34 cellular contexts compared by ENCODE assay signal in the genomic region with DNA sequence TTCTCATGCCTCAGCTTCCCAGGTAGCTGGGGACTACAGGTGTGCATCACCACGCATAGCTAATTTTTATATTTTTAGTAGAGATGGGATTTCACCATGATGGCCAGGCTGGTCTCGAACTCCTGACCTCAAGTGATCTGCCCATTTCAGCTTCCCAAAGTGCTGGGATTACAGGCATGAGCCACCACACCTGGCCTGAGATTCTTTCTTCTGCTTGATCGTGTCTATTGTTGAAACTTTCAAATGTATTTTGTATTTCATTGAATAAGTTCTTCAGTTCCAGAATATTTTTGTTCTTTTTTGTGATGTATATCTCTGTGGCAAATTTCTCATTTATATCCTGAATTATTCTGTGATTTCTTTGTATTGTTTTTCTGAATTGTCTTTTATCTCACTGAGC.
"Had no signal": no experiment of that assay in that cellular context is flagged by ENCODE, and none has a peak within 500 bp of the region (broad histone marks: within the 10 kb centered on the region; RNA-seq: fewer than 3 reads in every experiment).

No MANE protein-coding gene starts in this region.

- DNase-seq: Karpas-422, Kasumi-1, MG63, MM.1S, MV-4-11, NCI-H1048, NCI-H1092, NCI-H1092 treated with DMSO at 0.1 percent for 48 hours, NCI-H1105, NCI-H1105 treated with DMSO at 0.1 percent for 48 hours, NCI-H1417, NCI-H1417 treated with DMSO at 0.1 percent for 48 hours, NCI-H1436, NCI-H1436 treated with DMSO at 0.1 percent for 48 hours, NCI-H146, NCI-H1694, NCI-H1694 treated with DMSO at 0.1 percent for 48 hours, NCI-H187, NCI-H187 treated with DMSO at 0.1 percent for 48 hours, NCI-H1930, NCI-H2029, NCI-H2029 treated with DMSO at 0.1 percent for 48 hours, NCI-H2081, NCI-H2081 treated with DMSO at 0.1 percent for 48 hours, NCI-H2107, NCI-H2171, NCI-H2171 treated with DMSO at 0.1 percent for 48 hours, NCI-H2227 treated with DMSO at 0.1 percent for 48 hours, NCI-H226, NCI-H345, NCI-H446, NCI-H446 treated with DMSO at 0.1 percent for 48 hours, NCI-H510A, NCI-H510A treated with DMSO at 0.1 percent for 48 hours had no signal

- H3K36me3 ChIP-seq: MG63 had no signal

- H3K4me3 ChIP-seq: MG63 had no signal
